Comparison of ENCODE assay signal across 1 cellular context in genomic region chr15:38682363-38682762, GRCh38.
TF ChIP-seq lines count a peak whose summit lies in the region.

No MANE protein-coding gene starts in this region.

TF ChIP-seq in IMR-90, 13 proteins besides CTCF, POLR2A, EP300 and RAD21 (continued from another document):
- no peak for TF ChIP-seq SMC3 (IDR thresholded peaks at IDR 0.05; ENCODE audit: low read depth, low read length)
